ENCODE assay signal across 18 cellular contexts in genomic region chr17:74020522-74020921, GRCh38.
"Had no signal": no experiment of that assay in that cellular context is flagged by ENCODE, and none has a peak within 500 bp of the region (broad histone marks: within the 10 kb centered on the region; RNA-seq: fewer than 3 reads in every experiment).

No MANE protein-coding gene starts in this region.

- H3K9me3 ChIP-seq: adrenal gland, ascending aorta, pancreas, psoas muscle, thyroid gland had no signal

- H3K27ac ChIP-seq: adrenal gland, ascending aorta, foreskin keratinocyte, pancreas, psoas muscle, thyroid gland had no signal

- H3K4me3 ChIP-seq: adrenal gland, ascending aorta, pancreas, psoas muscle, thyroid gland had no signal

- H3K27me3 ChIP-seq: adrenal gland, ascending aorta, foreskin keratinocyte, thyroid gland had no signal

- ATAC-seq: foreskin keratinocyte; left lobe of liver; natural killer cell; pancreas; psoas muscle; right cardiac atrium; stimulated activated naive CD8-positive, alpha-beta T cell treated with anti-CD3 and anti-CD28 coated beads, Interleukin-15, Interleukin-2, amounts not matched to agents 100 U/mL and 50 U/mL, for 24 hours; WTC11 had no signal

- H3K9me3 Mint-ChIP-seq: central memory CD8-positive, alpha-beta T cell; natural killer cell; WTC11 had no signal

- H3K27me3 Mint-ChIP-seq: activated naive CD8-positive, alpha-beta T cell had no signal

- H3K4me1 ChIP-seq: adrenal gland, ascending aorta, foreskin keratinocyte, pancreas, psoas muscle, thyroid gland had no signal

- H3K36me3 Mint-ChIP-seq: activated naive CD8-positive, alpha-beta T cell; natural killer cell; WTC11 had no signal

- DNase-seq: activated gamma-delta T cell treated with Interleukin-2 at 50 U/mL for 16 hours; activated T-cell treated with anti-CD3 and anti-CD28 coated beads, Interleukin-2, amount 50 U/mL, for 1 hour; adrenal gland; effector memory CD4-positive, alpha-beta T cell; foreskin keratinocyte; natural killer cell; pancreas; right cardiac atrium; stimulated activated CD4-positive, alpha-beta T cell treated with anti-CD3 and anti-CD28 coated beads, Interleukin-4, amount 100 ng/mL, for 24 hours; stimulated activated naive CD8-positive, alpha-beta T cell treated with anti-CD3 and anti-CD28 coated beads, Interleukin-15, Interleukin-2, amounts not matched to agents 100 U/mL and 50 U/mL, for 24 hours; T1000; thyroid gland had no signal

- H3K27ac Mint-ChIP-seq: activated naive CD8-positive, alpha-beta T cell; natural killer cell; WTC11 had no signal

- H3K4me1 Mint-ChIP-seq: central memory CD8-positive, alpha-beta T cell; natural killer cell had no signal

- H3K4me3 Mint-ChIP-seq: activated naive CD8-positive, alpha-beta T cell; central memory CD8-positive, alpha-beta T cell; natural killer cell; WTC11 had no signal

- H3K36me3 ChIP-seq: adrenal gland, ascending aorta, pancreas, thyroid gland had no signal
